In genomic region chr22:20937031-20937793, GRCh38 we compare ENCODE assay signal across 11 cellular contexts. TPM values are rescaled to one million over a fixed set of nuclear protein-coding genes. Genes with fewer than 3 reads are reported as not detected.
DNase-seq lines count a peak whose midpoint lies in the region; ATAC-seq and TF ChIP-seq lines count a peak whose summit lies in the region.
"Had no signal": no experiment of that assay in that cellular context is flagged by ENCODE, and none has a peak within 500 bp of the region (broad histone marks: within the 10 kb centered on the region; RNA-seq: fewer than 3 reads in every experiment).

No MANE protein-coding gene starts in this region.

- peaks cover 78% of the 10 kb centered on the region for H3K4me1 Mint-ChIP-seq in activated T-cell treated with anti-CD3 and anti-CD28 coated beads, Interleukin-2, amount 50 U/mL, for 72 hours (ENCODE audit: low read depth)
- H3K4me1 Mint-ChIP-seq in T-cell: peaks cover 84 to 87% (median 85%) of the 10 kb centered on the region in 3 donors

- H3K4me3 Mint-ChIP-seq in activated T-cell treated with anti-CD3 and anti-CD28 coated beads, Interleukin-2, amount 50 U/mL, for 72 hours: peak overlapping the region; percentile 5 to 17
- peak overlapping the region; percentile 49 to 56 (median 52) for H3K4me3 Mint-ChIP-seq in T-cell

- no peaks in the 10 kb centered on the region for H3K9me3 Mint-ChIP-seq in activated T-cell treated with anti-CD3 and anti-CD28 coated beads, Interleukin-2, amount 50 U/mL, for 72 hours
- H3K9me3 Mint-ChIP-seq in T-cell: no peaks in the 10 kb centered on the region

- H3K36me3 ChIP-seq in left lung (peaks cover 0 to 37% of the 10 kb centered on the region in 2 donors), suprapubic skin (peaks cover 19% of the 10 kb centered on the region)

- POLR2A ChIA-PET in T-cell (lab: Charles Lee): interaction anchor here in 1 of 2 donors (0.7 kb wide), 1 partner anchor 87 kb away, joined by 5 read pairs; no protein-coding TSS in a partner anchor

- no peak for TF ChIP-seq EP300 in suprapubic skin (IDR thresholded peaks at IDR 0.05)

- TF ChIP-seq POLR2A in suprapubic skin (IDR thresholded peaks at IDR 0.05): no peak

- intact Hi-C loops in left lung (cut with DNase I): no loop called here

- H3K27ac ChIP-seq in left lung (peak overlapping the region; percentile 23 to 33), suprapubic skin (peak overlapping the region; percentile 32)

- H3K27ac Mint-ChIP-seq in activated T-cell treated with anti-CD3 and anti-CD28 coated beads, Interleukin-2, amount 50 U/mL, for 72 hours: peak overlapping the region; percentile 40
- H3K27ac Mint-ChIP-seq in T-cell: peak overlapping the region; percentile 27 to 48

- no peak for DNase-seq in activated T-cell treated with anti-CD3 and anti-CD28 coated beads, Interleukin-2, amount 50 U/mL, for 72 hours
- DNase-seq in activated T-cell treated with anti-CD3 and anti-CD28 coated beads, Interleukin-2, amount 50 U/mL, for 1 hour: no peak
- no peak for DNase-seq in T-cell
- DNase-seq in left lung: peak in 1 of 2 donors; percentile 60
- peak in 1 of 2 donors; percentile 31 for DNase-seq in suprapubic skin (ENCODE audit: low spot score in 2 of 2)
- no peak for DNase-seq in NCI-H82 (lab: John Stamatoyannopoulos, UW)
- DNase-seq: HCEC 1CT, mesendoderm, NCI-H1105 treated with DMSO at 0.1 percent for 48 hours had no signal

- TF ChIP-seq CTCF in left lung (IDR thresholded peaks at IDR 0.05) (no peak), suprapubic skin (IDR thresholded peaks at IDR 0.05) (no peak)

- H3K9me3 ChIP-seq in left lung: no peaks in the 10 kb centered on the region
- no peaks in the 10 kb centered on the region for H3K9me3 ChIP-seq in suprapubic skin

- CTCF ChIA-PET in T-cell (lab: Charles Lee): interaction anchor here in 1 of 2 donors (0.6 to 1.2 kb wide), 3 partner anchors 33 to 77 kb away, joined by 3 to 4 read pairs (median 3); no protein-coding TSS in a partner anchor

- ATAC-seq in activated T-cell treated with anti-CD3 and anti-CD28 coated beads, Interleukin-2, amount 50 U/mL, for 72 hours (replicated peaks in 1 of 2): no peak
- no peak for ATAC-seq in T-cell (replicated peaks in 1 of 4)
- peak; percentile 92 for ATAC-seq in left lung
- no peak for ATAC-seq in GM19324 (IDR thresholded peaks at IDR 0.05; ENCODE audit: low FRiP score, unreplicated experiment)
- no peak for ATAC-seq in HG03097 (IDR thresholded peaks at IDR 0.05; ENCODE audit: low FRiP score, unreplicated experiment)

- WGBS in suprapubic skin: 68% methylated on average over 12 of the region's 12 CpGs

- peaks cover 15 to 58% of the 10 kb centered on the region in 2 donors for H3K4me1 ChIP-seq in left lung
- H3K4me1 ChIP-seq in suprapubic skin: peaks cover 52% of the 10 kb centered on the region

- H3K27me3 ChIP-seq in left lung (no peaks in the 10 kb centered on the region), suprapubic skin (no peaks in the 10 kb centered on the region)

- no peaks in the 10 kb centered on the region for H3K27me3 Mint-ChIP-seq in activated T-cell treated with anti-CD3 and anti-CD28 coated beads, Interleukin-2, amount 50 U/mL, for 72 hours (ENCODE audit: low read depth)
- no peaks in the 10 kb centered on the region for H3K27me3 Mint-ChIP-seq in T-cell

- H3K36me3 Mint-ChIP-seq in activated T-cell treated with anti-CD3 and anti-CD28 coated beads, Interleukin-2, amount 50 U/mL, for 72 hours (ENCODE audit: insufficient read depth in 2 of 2): peaks cover 6 to 30% of the 10 kb centered on the region in 2 donors
- peaks cover 37% of the 10 kb centered on the region for H3K36me3 Mint-ChIP-seq in T-cell

- H3K4me3 ChIP-seq in left lung: no peak overlapping the region
- H3K4me3 ChIP-seq in suprapubic skin: no peak overlapping the region

RNA-seq across cellular contexts. Expression of gene CRKL, which starts 20.0 kb away (rescaled TPM):
- total RNA-seq in activated T-cell treated with anti-CD3 and anti-CD28 coated beads, Interleukin-2, amount 50 U/mL, for 72 hours: 10 to 100 TPM; 70.4 to 71.5 TPM
- total RNA-seq in T-cell: 10 to 100 TPM; 41.7 to 87.7 (median 85.4) TPM
- 10 to 100 TPM; 56.7 to 59.4 TPM for total RNA-seq in left lung
- 10 to 100 TPM; 52.7 to 75.3 (median 71.9) TPM for total RNA-seq in suprapubic skin

RNA-seq across cellular contexts. Expression of gene AIFM3, which starts 29.8 kb away (rescaled TPM):
- total RNA-seq in activated T-cell treated with anti-CD3 and anti-CD28 coated beads, Interleukin-2, amount 50 U/mL, for 72 hours: under 1 TPM in 1 of 2 donors, not detected in 1; 0.58 TPM
- total RNA-seq in T-cell (1 to 10 TPM in 2 of 5 donors, under 1 TPM in 3; 0.33 to 1.7 (median 0.66) TPM), left lung (1 to 10 TPM; 6.0 to 6.5 TPM), suprapubic skin (under 1 TPM in 1 of 4 donors, not detected in 3; 0.72 TPM)

RNA-seq across cellular contexts. Expression of gene LZTR1, which starts 44.9 kb away (rescaled TPM):
- 10 to 100 TPM; 30.6 to 42.8 TPM for total RNA-seq in activated T-cell treated with anti-CD3 and anti-CD28 coated beads, Interleukin-2, amount 50 U/mL, for 72 hours
- total RNA-seq in T-cell (100 to 1,000 TPM in 3 of 5 donors, 10 to 100 TPM in 2; 57.1 to 118 (median 105) TPM), left lung (10 to 100 TPM; 60.0 to 71.9 TPM), suprapubic skin (10 to 100 TPM; 29.3 to 75.6 (median 46.9) TPM)
